11 cellular contexts compared by ENCODE assay signal in genomic region chr7:39686261-39686924, GRCh38.
DNase-seq lines count a peak whose midpoint lies in the region; ATAC-seq lines count a peak whose summit lies in the region.
"Had no signal": no experiment of that assay in that cellular context is flagged by ENCODE, and none has a peak within 500 bp of the region (broad histone marks: within the 10 kb centered on the region; RNA-seq: fewer than 3 reads in every experiment).

No MANE protein-coding gene starts in this region.

- no peak overlapping the region for H2BK5ac ChIP-seq in mesenchymal stem cell (ENCODE audit: low read depth, low read length, poor library complexity, severe bottlenecking)

- H2BK12ac ChIP-seq in mesenchymal stem cell (ENCODE audit: low read length in 2 of 2), result no peak overlapping the region

- peaks cover 8% of the 10 kb centered on the region for H3K4me1 ChIP-seq in mesenchymal stem cell (ENCODE audit: control insufficient read depth, insufficient read depth, low read depth, low read length)
- H3K4me1 ChIP-seq: SJCRH30 had no signal

- peaks cover 24% of the 10 kb centered on the region for H3K79me1 ChIP-seq in mesenchymal stem cell (replicated peaks; ENCODE audit: low read length, poor library complexity, severe bottlenecking)

- H3K4me2 ChIP-seq in mesenchymal stem cell (ENCODE audit: low read length, poor library complexity, severe bottlenecking), result no peak overlapping the region

- peak; percentile 62 for DNase-seq in mesenchymal stem cell
- DNase-seq in HK-2 (ENCODE audit: unreplicated experiment), result no peak
- no peak for DNase-seq in epidermal melanocyte (ENCODE audit: insufficient read length, low spot score)
- no peak for DNase-seq in NCI-H446 treated with DMSO at 0.1 percent for 48 hours (lab: John Stamatoyannopoulos, UW)
- no peak for DNase-seq in HPDE6-E6E7 (ENCODE audit: extremely low spot score)
- DNase-seq: naive thymus-derived CD4-positive, alpha-beta T cell; SJCRH30 had no signal

- no peak overlapping the region for H3K23ac ChIP-seq in mesenchymal stem cell (ENCODE audit: low read length in 2 of 2)

- H4K8ac ChIP-seq in mesenchymal stem cell (ENCODE audit: low read length), result no peak overlapping the region

- WGBS in mesenchymal stem cell, result 96% methylated on average over 3 of the region's 3 CpGs

- H3K18ac ChIP-seq in mesenchymal stem cell (ENCODE audit: low read depth in 1 of 2, low read length in 2 of 2), result peak overlapping the region in 1 of 2 experiments; percentile 35

- H3K9ac ChIP-seq in mesenchymal stem cell (ENCODE audit: low read length), result peak overlapping the region; percentile 50

- ATAC-seq in GM18520 (IDR thresholded peaks at IDR 0.05; ENCODE audit: unreplicated experiment) (peak; percentile 70), GM21619 (IDR thresholded peaks at IDR 0.05; ENCODE audit: unreplicated experiment) (peak; percentile 87), HG03558 (IDR thresholded peaks at IDR 0.05; ENCODE audit: extremely low read depth, unreplicated experiment) (peak; percentile 73)
- ATAC-seq: esophagus mucosa; naive thymus-derived CD4-positive, alpha-beta T cell had no signal

- no peaks in the 10 kb centered on the region for H3K9me3 ChIP-seq in mesenchymal stem cell (ENCODE audit: control insufficient read depth, low read length)
- H3K9me3 ChIP-seq: SJCRH30 had no signal

- peaks cover 6 to 39% of the 10 kb centered on the region in 2 experiments for H3K36me3 ChIP-seq in mesenchymal stem cell (ENCODE audit: control insufficient read depth in 1 of 2, insufficient read depth in 2 of 2, low read depth in 1 of 2, low read length in 2 of 2)

- no peak overlapping the region for H3K4me3 ChIP-seq in mesenchymal stem cell (ENCODE audit: insufficient read depth in 1 of 2, low read depth in 1 of 2, low read length in 2 of 2)
- H3K4me3 ChIP-seq: SJCRH30 had no signal

- H3K27me3 ChIP-seq in mesenchymal stem cell (ENCODE audit: control insufficient read depth in 1 of 2, insufficient read depth in 1 of 2, low read length in 2 of 2), result no peaks in the 10 kb centered on the region
- H3K27me3 ChIP-seq: SJCRH30 had no signal

- H3K27ac ChIP-seq in mesenchymal stem cell (ENCODE audit: low read length, poor library complexity, severe bottlenecking), result no peak overlapping the region
- H3K27ac ChIP-seq: SJCRH30 had no signal

- no peak overlapping the region for H3K4ac ChIP-seq in mesenchymal stem cell (ENCODE audit: low read depth in 1 of 2, low read length in 2 of 2)

- H2AFZ ChIP-seq in mesenchymal stem cell (ENCODE audit: low read depth, low read length), result no peak overlapping the region

- H2AK5ac ChIP-seq in mesenchymal stem cell (ENCODE audit: low read length, severe bottlenecking), result no peak overlapping the region

- H2BK15ac ChIP-seq in mesenchymal stem cell (ENCODE audit: low read depth, poor library complexity, severe bottlenecking), result no peak overlapping the region

- H4K91ac ChIP-seq in mesenchymal stem cell (ENCODE audit: low read length), result no peak overlapping the region

- peak overlapping the region in 1 of 2 experiments; percentile 55 for H3K14ac ChIP-seq in mesenchymal stem cell (ENCODE audit: low read length in 2 of 2)

- H2BK120ac ChIP-seq in mesenchymal stem cell (ENCODE audit: low read depth, low read length), result no peak overlapping the region
